ENCODE assay signal across 14 cellular contexts in the genomic region with DNA sequence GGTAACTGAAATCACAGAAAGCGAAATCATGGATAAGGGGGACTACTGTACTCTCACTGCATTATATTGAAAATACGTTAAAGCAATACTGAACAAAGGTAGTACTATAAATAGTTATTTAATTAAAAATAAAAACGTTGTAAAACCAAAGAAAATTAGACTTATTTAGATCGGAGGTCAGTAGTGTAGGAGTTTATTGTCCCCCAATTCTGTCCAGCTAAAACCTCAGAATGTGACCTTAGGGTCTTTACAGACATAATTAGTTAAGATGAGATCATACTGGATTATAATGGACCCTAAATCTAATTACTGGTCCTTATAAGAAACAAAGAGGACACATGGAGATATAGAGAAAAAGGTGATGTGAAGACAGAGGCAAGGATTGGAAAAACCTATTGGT.
DNase-seq lines count a peak whose midpoint lies in the region; ATAC-seq and TF ChIP-seq lines count a peak whose summit lies in the region.
"Had no signal": no experiment of that assay in that cellular context is flagged by ENCODE, and none has a peak within 500 bp of the region (broad histone marks: within the 10 kb centered on the region; RNA-seq: fewer than 3 reads in every experiment).

No MANE protein-coding gene starts in this region.

- CTCF ChIA-PET in Calu3 (lab: Charles Lee) (no interaction called here), WTC11 (lab: Charles Lee) (no interaction called here)

- DNase-seq in Calu3 = no peak
- peak; percentile 75 for DNase-seq in NCI-H82 (lab: John Stamatoyannopoulos, UW)
- no peak for DNase-seq in WTC11 (ENCODE audit: low spot score)
- DNase-seq in C1 segment of cervical spinal cord (lab: John Stamatoyannopoulos, UW) = no peak
- DNase-seq in D341Med (ENCODE audit: low spot score) = no peak
- DNase-seq: AML-193; CD4-positive, alpha-beta memory T cell; GOT3; H7; KBM-7 had no signal

- no TSS peak for BruUV-seq in Calu3 (replicated peaks; lab: Mats Ljungman, UMichigan)

- H3K36me3 Mint-ChIP-seq in Calu3 (ENCODE audit: insufficient read depth, unreplicated experiment) (peaks cover 7% of the 10 kb centered on the region), WTC11 (no peaks in the 10 kb centered on the region), nephron (ENCODE audit: low read depth) (no peaks in the 10 kb centered on the region)
- H3K36me3 Mint-ChIP-seq: CD14-positive monocyte, IgD-negative memory B cell had no signal

- H3K9me3 Mint-ChIP-seq in Calu3 (ENCODE audit: low read depth, unreplicated experiment) (no peaks in the 10 kb centered on the region), WTC11 (no peaks in the 10 kb centered on the region), nephron (no peaks in the 10 kb centered on the region)
- H3K9me3 Mint-ChIP-seq: CD14-positive monocyte had no signal

- ATAC-seq in WTC11 = no peak
- ATAC-seq in GM21447 (IDR thresholded peaks at IDR 0.05; ENCODE audit: unreplicated experiment) = no peak

- peak overlapping the region; percentile 8 for H3K4me3 Mint-ChIP-seq in Calu3 (ENCODE audit: low read depth, unreplicated experiment)
- H3K4me3 Mint-ChIP-seq in WTC11 = no peak overlapping the region
- H3K4me3 Mint-ChIP-seq in nephron = no peak overlapping the region
- H3K4me3 Mint-ChIP-seq: CD14-positive monocyte; CD4-positive, alpha-beta memory T cell; IgD-negative memory B cell had no signal

- no peak for TF ChIP-seq CTCF in Calu3 (IDR thresholded peaks at IDR 0.05; ENCODE audit: unreplicated experiment)
- TF ChIP-seq CTCF in WTC11 (IDR thresholded peaks at IDR 0.05) = no peak
- no peak for TF ChIP-seq CTCF in nephron (IDR thresholded peaks at IDR 0.05; ENCODE audit: unreplicated experiment in 3 of 3)

- H3K4me1 Mint-ChIP-seq in Calu3 (ENCODE audit: low read depth, unreplicated experiment) (peaks cover 63% of the 10 kb centered on the region), WTC11 (peaks cover 79% of the 10 kb centered on the region), nephron (peaks cover 55% of the 10 kb centered on the region)

- H3K27ac Mint-ChIP-seq in Calu3 (ENCODE audit: unreplicated experiment) (peak overlapping the region; percentile 84), WTC11 (peak overlapping the region; percentile 20; the same call in 1 of the 2 replicates), nephron (peak overlapping the region; percentile 40 to 72 (median 45))
- H3K27ac Mint-ChIP-seq: CD14-positive monocyte; CD4-positive, alpha-beta memory T cell; IgD-negative memory B cell had no signal

- intact Hi-C loops in Calu3 (cut with micrococcal nuclease; ENCODE audit: unreplicated experiment) = loop anchor here (5.0 to 10.0 kb wide), 2 partner anchors 93 to 134 kb away; partner anchors contain the start of gene PHLPP1

- POLR2A ChIA-PET in WTC11 (lab: Charles Lee) = no interaction called here

- H3K27me3 Mint-ChIP-seq in Calu3 (ENCODE audit: unreplicated experiment) (no peaks in the 10 kb centered on the region), WTC11 (ENCODE audit: low read depth) (no peaks in the 10 kb centered on the region), nephron (ENCODE audit: low read depth) (no peaks in the 10 kb centered on the region)
- H3K27me3 Mint-ChIP-seq: IgD-negative memory B cell had no signal

TF ChIP-seq in WTC11, 78 proteins besides CTCF, POLR2A, EP300 and RAD21 (continues in another document):
- TF ChIP-seq, protein P1, sequence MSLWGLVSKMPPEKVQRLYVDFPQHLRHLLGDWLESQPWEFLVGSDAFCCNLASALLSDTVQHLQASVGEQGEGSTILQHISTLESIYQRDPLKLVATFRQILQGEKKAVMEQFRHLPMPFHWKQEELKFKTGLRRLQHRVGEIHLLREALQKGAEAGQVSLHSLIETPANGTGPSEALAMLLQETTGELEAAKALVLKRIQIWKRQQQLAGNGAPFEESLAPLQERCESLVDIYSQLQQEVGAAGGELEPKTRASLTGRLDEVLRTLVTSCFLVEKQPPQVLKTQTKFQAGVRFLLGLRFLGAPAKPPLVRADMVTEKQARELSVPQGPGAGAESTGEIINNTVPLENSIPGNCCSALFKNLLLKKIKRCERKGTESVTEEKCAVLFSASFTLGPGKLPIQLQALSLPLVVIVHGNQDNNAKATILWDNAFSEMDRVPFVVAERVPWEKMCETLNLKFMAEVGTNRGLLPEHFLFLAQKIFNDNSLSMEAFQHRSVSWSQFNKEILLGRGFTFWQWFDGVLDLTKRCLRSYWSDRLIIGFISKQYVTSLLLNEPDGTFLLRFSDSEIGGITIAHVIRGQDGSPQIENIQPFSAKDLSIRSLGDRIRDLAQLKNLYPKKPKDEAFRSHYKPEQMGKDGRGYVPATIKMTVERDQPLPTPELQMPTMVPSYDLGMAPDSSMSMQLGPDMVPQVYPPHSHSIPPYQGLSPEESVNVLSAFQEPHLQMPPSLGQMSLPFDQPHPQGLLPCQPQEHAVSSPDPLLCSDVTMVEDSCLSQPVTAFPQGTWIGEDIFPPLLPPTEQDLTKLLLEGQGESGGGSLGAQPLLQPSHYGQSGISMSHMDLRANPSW (CRISPR knock-in tag; conservative IDR thresholded peaks at IDR 0.05; ENCODE audit: low read depth) = no peak
- no peak for TF ChIP-seq FOXK1 (CRISPR knock-in tag; IDR thresholded peaks at IDR 0.05)
- no peak for TF ChIP-seq CDX4 (CRISPR knock-in tag; IDR thresholded peaks at IDR 0.05; ENCODE audit: borderline replicate concordance)
- TF ChIP-seq ZNF423 (CRISPR knock-in tag; IDR thresholded peaks at IDR 0.05) = no peak
- no peak for TF ChIP-seq PREB (CRISPR knock-in tag; IDR thresholded peaks at IDR 0.05; ENCODE audit: borderline replicate concordance)
- no peak for TF ChIP-seq NR1H2 (CRISPR knock-in tag; IDR thresholded peaks at IDR 0.05)
- TF ChIP-seq, protein P2, sequence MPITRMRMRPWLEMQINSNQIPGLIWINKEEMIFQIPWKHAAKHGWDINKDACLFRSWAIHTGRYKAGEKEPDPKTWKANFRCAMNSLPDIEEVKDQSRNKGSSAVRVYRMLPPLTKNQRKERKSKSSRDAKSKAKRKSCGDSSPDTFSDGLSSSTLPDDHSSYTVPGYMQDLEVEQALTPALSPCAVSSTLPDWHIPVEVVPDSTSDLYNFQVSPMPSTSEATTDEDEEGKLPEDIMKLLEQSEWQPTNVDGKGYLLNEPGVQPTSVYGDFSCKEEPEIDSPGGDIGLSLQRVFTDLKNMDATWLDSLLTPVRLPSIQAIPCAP (CRISPR knock-in tag; IDR thresholded peaks at IDR 0.05) = no peak
- no peak for TF ChIP-seq FOXP4 (CRISPR knock-in tag; IDR thresholded peaks at IDR 0.05)
- TF ChIP-seq, protein P3, sequence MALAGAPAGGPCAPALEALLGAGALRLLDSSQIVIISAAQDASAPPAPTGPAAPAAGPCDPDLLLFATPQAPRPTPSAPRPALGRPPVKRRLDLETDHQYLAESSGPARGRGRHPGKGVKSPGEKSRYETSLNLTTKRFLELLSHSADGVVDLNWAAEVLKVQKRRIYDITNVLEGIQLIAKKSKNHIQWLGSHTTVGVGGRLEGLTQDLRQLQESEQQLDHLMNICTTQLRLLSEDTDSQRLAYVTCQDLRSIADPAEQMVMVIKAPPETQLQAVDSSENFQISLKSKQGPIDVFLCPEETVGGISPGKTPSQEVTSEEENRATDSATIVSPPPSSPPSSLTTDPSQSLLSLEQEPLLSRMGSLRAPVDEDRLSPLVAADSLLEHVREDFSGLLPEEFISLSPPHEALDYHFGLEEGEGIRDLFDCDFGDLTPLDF (CRISPR knock-in tag; IDR thresholded peaks at IDR 0.05) = no peak
- TF ChIP-seq NFATC4 (CRISPR knock-in tag; IDR thresholded peaks at IDR 0.05) = no peak
- TF ChIP-seq, protein P4, sequence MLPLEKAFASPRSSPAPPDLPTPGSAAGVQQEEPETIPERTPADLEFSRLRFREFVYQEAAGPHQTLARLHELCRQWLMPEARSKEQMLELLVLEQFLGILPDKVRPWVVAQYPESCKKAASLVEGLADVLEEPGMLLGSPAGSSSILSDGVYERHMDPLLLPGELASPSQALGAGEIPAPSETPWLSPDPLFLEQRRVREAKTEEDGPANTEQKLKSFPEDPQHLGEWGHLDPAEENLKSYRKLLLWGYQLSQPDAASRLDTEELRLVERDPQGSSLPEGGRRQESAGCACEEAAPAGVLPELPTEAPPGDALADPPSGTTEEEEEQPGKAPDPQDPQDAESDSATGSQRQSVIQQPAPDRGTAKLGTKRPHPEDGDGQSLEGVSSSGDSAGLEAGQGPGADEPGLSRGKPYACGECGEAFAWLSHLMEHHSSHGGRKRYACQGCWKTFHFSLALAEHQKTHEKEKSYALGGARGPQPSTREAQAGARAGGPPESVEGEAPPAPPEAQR (CRISPR knock-in tag; IDR thresholded peaks at IDR 0.05) = no peak

Comparison
In these comparisons a context has a peak if more than half of its experiments do, and no peak if none do; other contexts are left out.
1. H3K27ac Mint-ChIP-seq: peak in every context shown above with its lines; median percentile 84 in Calu3; 45 in nephron; 20 in WTC11.